Comparison of ENCODE assay signal across 10 cellular contexts in genomic region chr2:182360663-182361260, GRCh38.
"Had no signal": no experiment of that assay in that cellular context is flagged by ENCODE, and none has a peak within 500 bp of the region (broad histone marks: within the 10 kb centered on the region; RNA-seq: fewer than 3 reads in every experiment).

No MANE protein-coding gene starts in this region.

- H3K4me1 ChIP-seq: right atrium auricular region, testis had no signal

- H3K4me3 ChIP-seq: testis had no signal

- ATAC-seq: activated naive CD8-positive, alpha-beta T cell treated with anti-CD3 and anti-CD28 coated beads, Interleukin-2, amount 50 U/mL, for 24 hours; activated T-helper 17 cell treated with anti-CD3 and anti-CD28 coated beads, Interleukin-2, amount 50 U/mL, for 72 hours had no signal

- H3K9me3 ChIP-seq: right atrium auricular region, testis had no signal

- H3K36me3 ChIP-seq: right atrium auricular region had no signal

- DNase-seq: activated CD4-positive, alpha-beta T cell treated with anti-CD3 and anti-CD28 coated beads, Interleukin-2, amount 50 U/mL, for 4 hours; activated CD4-positive, CD25-positive, alpha-beta regulatory T cell treated with anti-CD3 and anti-CD28 coated beads, Interleukin-2, amount 50 U/mL, for 72 hours; activated naive CD4-positive, alpha-beta T cell treated with anti-CD3 and anti-CD28 coated beads for 36 hours; activated naive CD8-positive, alpha-beta T cell treated with anti-CD3 and anti-CD28 coated beads, Interleukin-2, amount 50 U/mL, for 24 hours; activated T-cell treated with anti-CD3 and anti-CD28 coated beads for 4 hours; nephron progenitor cell; occipital lobe; testis had no signal

- H3K27me3 ChIP-seq: right atrium auricular region, testis had no signal

- H3K27ac ChIP-seq: testis had no signal
